ENCODE assay signal across 19 cellular contexts in the genomic region with DNA sequence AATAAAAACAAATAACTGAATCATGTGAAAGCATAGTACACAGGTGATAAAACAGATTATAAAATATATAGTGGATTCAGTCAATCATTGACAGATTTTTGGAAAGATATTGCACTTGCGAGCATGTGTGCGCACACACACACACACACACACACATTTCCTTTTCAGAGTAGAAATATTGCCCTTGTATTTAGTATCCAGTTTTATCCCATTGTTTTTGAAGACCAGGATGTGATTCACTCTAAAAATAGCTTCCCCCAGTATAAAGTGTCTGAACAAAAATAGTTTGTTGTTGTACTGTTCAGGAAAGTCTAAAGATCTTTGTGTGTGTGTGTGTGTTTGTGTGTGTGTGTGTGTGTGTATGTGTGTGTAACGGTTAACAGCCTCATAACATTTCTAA.
DNase-seq lines count a peak whose midpoint lies in the region; ATAC-seq lines count a peak whose summit lies in the region.
"Had no signal": no experiment of that assay in that cellular context is flagged by ENCODE, and none has a peak within 500 bp of the region (broad histone marks: within the 10 kb centered on the region; RNA-seq: fewer than 3 reads in every experiment).

No MANE protein-coding gene starts in this region.

- H3K18ac ChIP-seq in neuronal stem cell (ENCODE audit: low read length) = no peak overlapping the region

- no peaks in the 10 kb centered on the region for H4K20me1 ChIP-seq in GM23248 (ENCODE audit: insufficient read depth)

- H3K27me3 ChIP-seq in GM23248 (replicated peaks; ENCODE audit: insufficient read depth) (no peaks in the 10 kb centered on the region), neuronal stem cell (ENCODE audit: control insufficient read depth in 3 of 3, insufficient read depth in 3 of 3, low read depth in 1 of 3, low read length in 3 of 3) (no peaks in the 10 kb centered on the region)
- H3K27me3 ChIP-seq: suprapubic skin had no signal

- no peaks in the 10 kb centered on the region for H3K9me3 Mint-ChIP-seq in activated naive CD8-positive, alpha-beta T cell treated with anti-CD3 and anti-CD28 coated beads, Interleukin-2, amount 50 U/mL, for 24 hours
- H3K9me3 Mint-ChIP-seq: activated naive CD4-positive, alpha-beta T cell treated with anti-CD3 and anti-CD28 coated beads, Interleukin-2, amount 50 U/mL, for 24 hours had no signal

- H3K9me3 ChIP-seq in GM23248 (ENCODE audit: low read depth) = no peaks in the 10 kb centered on the region
- H3K9me3 ChIP-seq in neuronal stem cell (replicated peaks in 1 of 2; ENCODE audit: control insufficient read depth in 2 of 2, insufficient read depth in 1 of 2, low read depth in 1 of 2, low read length in 2 of 2) = peaks cover 0 to 10% of the 10 kb centered on the region in 2 donors
- H3K9me3 ChIP-seq: suprapubic skin had no signal

- H2BK5ac ChIP-seq in neuronal stem cell (ENCODE audit: low read length) = no peak overlapping the region

- no peaks in the 10 kb centered on the region for H3K36me3 Mint-ChIP-seq in activated naive CD8-positive, alpha-beta T cell treated with anti-CD3 and anti-CD28 coated beads, Interleukin-2, amount 50 U/mL, for 24 hours (ENCODE audit: low read depth)
- H3K36me3 Mint-ChIP-seq: activated naive CD4-positive, alpha-beta T cell treated with anti-CD3 and anti-CD28 coated beads, Interleukin-2, amount 50 U/mL, for 24 hours; CD4-positive, CD25-positive, alpha-beta regulatory T cell had no signal

- no peak overlapping the region for H2BK15ac ChIP-seq in neuronal stem cell (ENCODE audit: low read length)

- no peaks in the 10 kb centered on the region for H3K79me2 ChIP-seq in GM23248 (ENCODE audit: insufficient read depth)

- no peak overlapping the region for H2BK12ac ChIP-seq in neuronal stem cell (ENCODE audit: low read length)

- H3K9ac ChIP-seq in GM23248 (no peak overlapping the region), neuronal stem cell (ENCODE audit: low read depth, low read length, poor library complexity) (no peak overlapping the region)

- H3K4me3 ChIP-seq in GM23248 (peak overlapping the region; percentile 34), neuronal stem cell (ENCODE audit: low read length in 2 of 2) (no peak overlapping the region)
- H3K4me3 ChIP-seq: K562, suprapubic skin had no signal

- H3K27ac Mint-ChIP-seq in activated naive CD8-positive, alpha-beta T cell treated with anti-CD3 and anti-CD28 coated beads, Interleukin-2, amount 50 U/mL, for 24 hours = no peak overlapping the region
- H3K27ac Mint-ChIP-seq: activated naive CD4-positive, alpha-beta T cell treated with anti-CD3 and anti-CD28 coated beads, Interleukin-2, amount 50 U/mL, for 24 hours; CD4-positive, CD25-positive, alpha-beta regulatory T cell; dendritic cell treated with granulocyte-macrophage colony-stimulating factor and Interleukin-4, amounts not matched to agents 40 ng/mL and 50 ng/mL, for 4 days had no signal

- H3K4me1 ChIP-seq in GM23248 (ENCODE audit: insufficient read depth) (peaks cover 21% of the 10 kb centered on the region), neuronal stem cell (ENCODE audit: control insufficient read depth in 2 of 2, insufficient read depth in 1 of 2, low read depth in 1 of 2, low read length in 2 of 2) (no peaks in the 10 kb centered on the region)
- H3K4me1 ChIP-seq: suprapubic skin had no signal

- H4K91ac ChIP-seq in neuronal stem cell (ENCODE audit: low read depth, low read length, poor library complexity) = no peak overlapping the region

- H3K36me3 ChIP-seq in GM23248 (ENCODE audit: low read depth) (no peaks in the 10 kb centered on the region), neuronal stem cell (replicated peaks in 1 of 2; ENCODE audit: control insufficient read depth in 2 of 2, insufficient read depth in 2 of 2, low read length in 2 of 2) (no peaks in the 10 kb centered on the region)
- H3K36me3 ChIP-seq: suprapubic skin had no signal

- H3K27me3 Mint-ChIP-seq in activated naive CD8-positive, alpha-beta T cell treated with anti-CD3 and anti-CD28 coated beads, Interleukin-2, amount 50 U/mL, for 24 hours = no peaks in the 10 kb centered on the region
- H3K27me3 Mint-ChIP-seq: activated naive CD4-positive, alpha-beta T cell treated with anti-CD3 and anti-CD28 coated beads, Interleukin-2, amount 50 U/mL, for 24 hours; CD4-positive, CD25-positive, alpha-beta regulatory T cell; dendritic cell treated with granulocyte-macrophage colony-stimulating factor and Interleukin-4, amounts not matched to agents 40 ng/mL and 50 ng/mL, for 4 days had no signal

- H2BK120ac ChIP-seq in neuronal stem cell (ENCODE audit: low read depth, low read length) = no peak overlapping the region

- H3K79me1 ChIP-seq in neuronal stem cell (ENCODE audit: low read depth, low read length) = no peaks in the 10 kb centered on the region

- H3K4me3 Mint-ChIP-seq in activated naive CD8-positive, alpha-beta T cell treated with anti-CD3 and anti-CD28 coated beads, Interleukin-2, amount 50 U/mL, for 24 hours = no peak overlapping the region
- H3K4me3 Mint-ChIP-seq: activated naive CD4-positive, alpha-beta T cell treated with anti-CD3 and anti-CD28 coated beads, Interleukin-2, amount 50 U/mL, for 24 hours; CD4-positive, CD25-positive, alpha-beta regulatory T cell; dendritic cell treated with granulocyte-macrophage colony-stimulating factor and Interleukin-4, amounts not matched to agents 40 ng/mL and 50 ng/mL, for 4 days had no signal

- H3K27ac ChIP-seq in GM23248 = no peak overlapping the region
- H3K27ac ChIP-seq in neuronal stem cell (replicated peaks; ENCODE audit: low read length) = no peak overlapping the region
- H3K27ac ChIP-seq: suprapubic skin had no signal

- H3K4me1 Mint-ChIP-seq in activated naive CD8-positive, alpha-beta T cell treated with anti-CD3 and anti-CD28 coated beads, Interleukin-2, amount 50 U/mL, for 24 hours = no peaks in the 10 kb centered on the region
- H3K4me1 Mint-ChIP-seq: activated naive CD4-positive, alpha-beta T cell treated with anti-CD3 and anti-CD28 coated beads, Interleukin-2, amount 50 U/mL, for 24 hours; CD4-positive, CD25-positive, alpha-beta regulatory T cell had no signal

- H3K14ac ChIP-seq in neuronal stem cell (ENCODE audit: low read length) = no peak overlapping the region

- 52 to 68% methylated on average over 3 of the region's 3 CpGs for WGBS in GM23248 (ENCODE audit: low coverage in 1 of 2, low lambda C conversion rate in 2 of 2, missing lambda C conversion rate in 2 of 2), 2 experiments
- no CpG with 5 or more reads among the region's 3 CpGs for WGBS in neuronal stem cell (ENCODE audit: extremely low coverage in 2 of 2, insufficient read length in 2 of 2, insufficient replicate concordance in 1 of 2), 2 donors

- peak; percentile 39 for DNase-seq in GM23248
- peak; percentile 2 for DNase-seq in UCSD-AML1 (lab: John Stamatoyannopoulos, UW; ENCODE audit: unreplicated experiment)
- peak; percentile 15 for DNase-seq in fibroblast of peridontal ligament (ENCODE audit: extremely low read depth)
- DNase-seq in neuronal stem cell (ENCODE audit: low spot score) = no peak
- no peak for DNase-seq in NCI-H446 treated with DMSO at 0.1 percent for 48 hours (lab: John Stamatoyannopoulos, UW)
- no peak for DNase-seq in activated naive CD8-positive, alpha-beta T cell treated with anti-CD3 and anti-CD28 coated beads, Interleukin-2, amount 50 U/mL, for 24 hours
- DNase-seq: CD4-positive, CD25-positive, alpha-beta regulatory T cell; hypothalamus; midbrain; NCI-H1694 treated with DMSO at 0.1 percent for 48 hours; NCI-H774; SHP77 treated with DMSO at 0.1 percent for 48 hours had no signal

- no peaks in the 10 kb centered on the region for H3F3A ChIP-seq in GM23248 (ENCODE audit: insufficient read depth)

- in situ Hi-C loops in GM23248 (cut with MboI) = no loop called here

- H3K4me2 ChIP-seq in GM23248 (ENCODE audit: unreplicated experiment) (peak overlapping the region; percentile 23), neuronal stem cell (ENCODE audit: insufficient read depth, low read length, poor library complexity, severe bottlenecking) (no peak overlapping the region)

- no peak for ATAC-seq in HG03565 (IDR thresholded peaks at IDR 0.05; ENCODE audit: unreplicated experiment)
- no peak for ATAC-seq in activated CD4-positive, CD25-positive, alpha-beta regulatory T cell treated with anti-CD3 and anti-CD28 coated beads, Interleukin-2, amount 50 U/mL, for 24 hours
- ATAC-seq in activated naive CD8-positive, alpha-beta T cell treated with anti-CD3 and anti-CD28 coated beads, Interleukin-2, amount 50 U/mL, for 24 hours = no peak
- ATAC-seq: K562, sciatic nerve had no signal

- H3K23ac ChIP-seq in neuronal stem cell (ENCODE audit: low read depth, low read length, poor library complexity) = no peak overlapping the region

- H4K8ac ChIP-seq in neuronal stem cell (ENCODE audit: low read depth, low read length) = no peak overlapping the region

- no peak overlapping the region for H2AK5ac ChIP-seq in neuronal stem cell (ENCODE audit: low read depth, low read length)

- peak overlapping the region; percentile 18; the same call in 1 of the 2 replicates for H2AFZ ChIP-seq in GM23248
- H2AFZ ChIP-seq in neuronal stem cell (ENCODE audit: low read length) = peak overlapping the region; percentile 57

- H3K9me2 ChIP-seq in GM23248 (ENCODE audit: insufficient read depth) = no peaks in the 10 kb centered on the region

- no peak overlapping the region for H3K4ac ChIP-seq in neuronal stem cell (ENCODE audit: low read length)

Comparison
In these comparisons a context has a peak if more than half of its experiments do, and no peak if none do; other contexts are left out.
1. DNase-seq: peak in GM23248 (single experiment), UCSD-AML1 (single experiment) and fibroblast of peridontal ligament (single experiment); none in neuronal stem cell (single experiment), NCI-H446 treated with DMSO at 0.1 percent for 48 hours (single experiment) and activated naive CD8-positive, alpha-beta T cell treated with anti-CD3 and anti-CD28 coated beads, Interleukin-2, amount 50 U/mL, for 24 hours (single experiment).